16 cellular contexts compared by ENCODE assay signal in the genomic region with DNA sequence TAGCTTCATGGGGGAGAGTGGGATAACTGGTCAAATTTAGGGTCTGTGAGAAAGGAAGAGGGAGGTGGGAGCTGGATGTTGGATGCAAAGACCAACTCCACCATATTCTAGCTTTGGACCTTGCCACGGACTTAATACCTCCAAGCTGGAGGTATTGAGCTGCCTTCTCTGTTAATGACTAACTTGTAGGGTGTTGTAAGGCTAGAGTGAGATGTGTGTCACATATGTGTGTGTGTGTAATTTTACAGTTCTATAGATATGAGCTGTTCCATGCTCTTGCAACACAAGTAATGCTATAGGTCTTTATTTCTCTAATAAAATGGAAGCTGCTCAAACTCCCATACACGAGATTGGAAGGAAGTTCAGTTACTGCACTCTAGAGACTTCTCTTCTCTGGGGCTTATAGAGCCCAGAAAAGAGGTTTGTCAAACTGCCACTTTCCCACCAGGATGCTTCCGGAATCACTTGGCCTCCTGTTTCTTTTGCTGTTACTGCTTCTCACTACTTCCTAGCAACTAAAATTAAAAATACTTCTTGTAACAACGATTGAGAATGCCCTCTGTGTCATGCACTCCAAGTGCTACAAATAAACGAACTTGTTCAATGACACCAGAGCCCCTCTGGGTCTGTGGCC. TPM values are rescaled to one million over a fixed set of nuclear protein-coding genes. Genes with fewer than 3 reads are reported as not detected.
DNase-seq lines count a peak whose midpoint lies in the region; ATAC-seq, FAIRE-seq and TF ChIP-seq lines count a peak whose summit lies in the region.
"Had no signal": no experiment of that assay in that cellular context is flagged by ENCODE, and none has a peak within 500 bp of the region (broad histone marks: within the 10 kb centered on the region; RNA-seq: fewer than 3 reads in every experiment).

No MANE protein-coding gene starts in this region.

- no peak overlapping the region for H3K4me2 ChIP-seq in keratinocyte (ENCODE audit: control insufficient read depth, extremely low read depth, insufficient read depth, low read depth, low read length)
- H3K4me2 ChIP-seq: A549 had no signal

- H3K4me1 Mint-ChIP-seq in nephron progenitor cell: peaks cover 42% of the 10 kb centered on the region
- H3K4me1 Mint-ChIP-seq: CD14-positive monocyte; CD8-positive, alpha-beta memory T cell had no signal

- no peaks in the 10 kb centered on the region for H3K27me3 ChIP-seq in keratinocyte (ENCODE audit: control insufficient read depth, extremely low read depth, insufficient read depth, low read length)
- peaks cover 0 to 8% (median 0%) of the 10 kb centered on the region in 3 donors for H3K27me3 ChIP-seq in gastrocnemius medialis

- intact Hi-C loops in gastrocnemius medialis (cut with DNase I; ENCODE audit: low total_unique reads): no loop called here

- no peaks in the 10 kb centered on the region for H3K27me3 Mint-ChIP-seq in nephron progenitor cell (ENCODE audit: low read depth, poor library complexity)

- ATAC-seq in HG03460 (IDR thresholded peaks at IDR 0.05; ENCODE audit: unreplicated experiment): no peak
- no peak for ATAC-seq in gastrocnemius medialis
- ATAC-seq: A549 had no signal

- H3K9me1 ChIP-seq in keratinocyte (ENCODE audit: control insufficient read depth, extremely low read depth, insufficient read depth, low read length): no peaks in the 10 kb centered on the region

- no peaks in the 10 kb centered on the region for H4K20me1 ChIP-seq in keratinocyte (ENCODE audit: control insufficient read depth, extremely low read depth, insufficient read depth, low read length)

- H3K9me3 ChIP-seq in keratinocyte (ENCODE audit: control insufficient read depth, low read depth, low read length) (no peaks in the 10 kb centered on the region), gastrocnemius medialis (no peaks in the 10 kb centered on the region)
- H3K9me3 ChIP-seq: A549, Caco-2, HAP-1 had no signal

- in situ Hi-C loops in gastrocnemius medialis (cut with MboI; ENCODE audit: low sequenced_read_pairs in 4 of 4): loop anchor here in 3 of 4 donors (25.0 kb wide), 2 partner anchors 535 to 885 kb away; no protein-coding TSS in a partner anchor

- H3K27ac ChIP-seq in keratinocyte (ENCODE audit: control insufficient read depth, insufficient read depth, low read length) (no peak overlapping the region), gastrocnemius medialis (no peak overlapping the region)
- H3K27ac ChIP-seq: A549, HL-60 had no signal

- no peak overlapping the region for H3K4me3 ChIP-seq in choroid plexus epithelial cell (ENCODE audit: low read depth, low read length)
- no peak overlapping the region for H3K4me3 ChIP-seq in keratinocyte (ENCODE audit: control insufficient read depth in 2 of 3, extremely low read depth in 1 of 3, insufficient read depth in 2 of 3, low read depth in 1 of 3, low read length in 3 of 3)
- no peak overlapping the region for H3K4me3 ChIP-seq in gastrocnemius medialis
- H3K4me3 ChIP-seq: A549, HAP-1 had no signal

- H3K36me3 Mint-ChIP-seq in nephron progenitor cell (ENCODE audit: low read depth): no peaks in the 10 kb centered on the region
- H3K36me3 Mint-ChIP-seq: CD14-positive monocyte; CD8-positive, alpha-beta memory T cell had no signal

- dilution Hi-C loops in keratinocyte (cut with MboI; ENCODE audit: extremely low pct_ligation_motif_present, low sequenced_read_pairs): loop anchor here (25.0 kb wide), 1 partner anchor 210 kb away; no protein-coding TSS in a partner anchor

- H2AFZ ChIP-seq in keratinocyte (ENCODE audit: control insufficient read depth, low read length): no peak overlapping the region

- no peak for TF ChIP-seq POLR2A in gastrocnemius medialis (IDR thresholded peaks at IDR 0.05)

- FAIRE-seq in keratinocyte (lab: Jason Lieb, UNC): peak; percentile 5
- FAIRE-seq: A549, GM19239, H1 had no signal

- DNase-seq in choroid plexus epithelial cell (ENCODE audit: low read depth) (peak; percentile 50), keratinocyte (ENCODE audit: low read depth, low spot score) (no peak), nephron progenitor cell (no peak), SKM-1 (lab: John Stamatoyannopoulos, UW; ENCODE audit: unreplicated experiment) (no peak), gastrocnemius medialis (no peak), DMS53 (lab: John Stamatoyannopoulos, UW) (no peak)
- DNase-seq: Caco-2; CD8-positive, alpha-beta memory T cell; GF-D8 had no signal

- peak overlapping the region; percentile 44 for H3K27ac Mint-ChIP-seq in nephron progenitor cell
- H3K27ac Mint-ChIP-seq: CD8-positive, alpha-beta memory T cell had no signal

- H3K79me2 ChIP-seq in keratinocyte (ENCODE audit: control insufficient read depth, insufficient read depth, low read length): no peaks in the 10 kb centered on the region

- no peak overlapping the region for H3K4me3 Mint-ChIP-seq in nephron progenitor cell
- H3K4me3 Mint-ChIP-seq: CD8-positive, alpha-beta memory T cell had no signal

- TF ChIP-seq CTCF in choroid plexus epithelial cell (conservative IDR thresholded peaks at IDR 0.05; ENCODE audit: low read depth, low read length): no peak
- no peak for TF ChIP-seq CTCF in keratinocyte (optimal IDR thresholded peaks at IDR 0.05 in 1 of 3, IDR thresholded peaks at IDR 0.05 in 1 of 3, conservative IDR thresholded peaks at IDR 0.05 in 1 of 3; ENCODE audit: extremely low read depth in 1 of 3, insufficient read depth in 2 of 3, low read length in 3 of 3)
- no peak for TF ChIP-seq CTCF in nephron progenitor cell (IDR thresholded peaks at IDR 0.05)
- TF ChIP-seq CTCF in gastrocnemius medialis (IDR thresholded peaks at IDR 0.05 in 4 of 5, conservative IDR thresholded peaks at IDR 0.05 in 1 of 5): no peak

- H3K4me1 ChIP-seq in keratinocyte (ENCODE audit: control insufficient read depth, extremely low read depth, insufficient read depth, low read length) (peaks cover 9% of the 10 kb centered on the region), gastrocnemius medialis (no peaks in the 10 kb centered on the region)
- H3K4me1 ChIP-seq: A549, Caco-2, HAP-1 had no signal

- H3K36me3 ChIP-seq in keratinocyte (ENCODE audit: control insufficient read depth in 2 of 2, extremely low read depth in 1 of 2, insufficient read depth in 2 of 2, low read length in 2 of 2) (no peaks in the 10 kb centered on the region), gastrocnemius medialis (no peaks in the 10 kb centered on the region)
- H3K36me3 ChIP-seq: HAP-1 had no signal

- peaks cover 7% of the 10 kb centered on the region for H3K9me3 Mint-ChIP-seq in nephron progenitor cell

- H3K9ac ChIP-seq in keratinocyte (ENCODE audit: control insufficient read depth, extremely low read depth, insufficient read depth, low read length): no peak overlapping the region

RNA-seq across cellular contexts. Expression of a gene that starts 16.0 kb away (rescaled TPM):
- 19.0 to 25.3 TPM (median 19.7 TPM) in 3 replicates for polyA plus RNA-seq in keratinocyte
- 12.6 TPM for polyA plus RNA-seq in keratinocyte (2011; ENCODE audit: low read depth)
- 8.5 and 17.4 TPM in 2 replicates for polyA plus RNA-seq in keratinocyte (2011; cell fraction: cytosol; rRNA removed)
- 26.3 and 34.6 TPM in 2 replicates for polyA plus RNA-seq in keratinocyte (2011; cell fraction: nucleus; rRNA removed)
- polyA plus RNA-seq in keratinocyte (2012; ENCODE audit: low replicate concordance): 30.7 and 61.7 TPM in 2 replicates
- polyA minus RNA-seq in keratinocyte: 8.9 to 30.3 TPM (median 10.4 TPM) in 3 replicates
- polyA minus RNA-seq in keratinocyte (2011; cell fraction: cytosol; rRNA and poly(A)+ RNA removed): 61.8 TPM
- 28.4 and 32.3 TPM in 2 replicates for polyA minus RNA-seq in keratinocyte (2011; cell fraction: nucleus; rRNA and poly(A)+ RNA removed)
- 10 to 100 TPM in 1 of 4 donors, 1 to 10 TPM in 3; 1.5 to 10.8 (median 2.0) TPM for total RNA-seq in gastrocnemius medialis
- polyA plus RNA-seq: CD14-positive monocyte; CD8-positive, alpha-beta memory T cell had no signal
